8 cellular contexts compared by ENCODE assay signal in the genomic region with DNA sequence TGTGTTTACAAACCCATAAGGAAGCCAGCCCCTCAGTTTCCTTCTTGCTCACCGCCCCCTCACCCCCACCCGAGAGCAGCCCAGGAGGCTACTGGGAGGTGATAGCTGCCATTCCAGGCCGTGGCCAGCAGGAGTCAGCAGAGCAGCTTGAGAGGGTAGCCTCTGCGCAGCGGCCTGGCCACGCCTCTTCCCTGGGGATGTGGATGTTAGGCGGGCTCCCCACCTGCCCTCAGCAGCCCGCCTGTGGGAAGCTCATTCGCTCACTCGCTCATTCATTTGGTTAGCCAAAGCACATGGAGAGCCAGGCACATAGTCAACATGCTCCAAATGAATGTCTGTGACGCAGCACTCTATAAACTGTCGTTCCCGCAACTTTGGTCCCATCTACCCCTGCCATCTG. TPM values are rescaled to one million over a fixed set of nuclear protein-coding genes. Genes with fewer than 3 reads are reported as not detected.
DNase-seq lines count a peak whose midpoint lies in the region; ATAC-seq and TF ChIP-seq lines count a peak whose summit lies in the region.

No MANE protein-coding gene starts in this region.

- H3K4me1 ChIP-seq in psoas muscle, result peaks cover 2% of the 10 kb centered on the region

- H3K36me3 Mint-ChIP-seq in activated naive CD8-positive, alpha-beta T cell treated with anti-CD3 and anti-CD28 coated beads, Interleukin-2, amount 10 ng/mL, durations not matched to agents 7 days and 5 days, result peaks cover 15% of the 10 kb centered on the region

- no peak overlapping the region for H3K4me3 Mint-ChIP-seq in activated naive CD8-positive, alpha-beta T cell treated with anti-CD3 and anti-CD28 coated beads, Interleukin-2, amount 10 ng/mL, durations not matched to agents 7 days and 5 days

- no peak for DNase-seq in AG09319 (ENCODE audit: extremely low read depth, low read depth)
- DNase-seq in GM19240 (ENCODE audit: insufficient read length, low spot score), result peak; percentile 73
- peak; percentile 79 for DNase-seq in NB4 (ENCODE audit: low read depth)
- DNase-seq in SW480 (ENCODE audit: low spot score), result peak; percentile 75
- DNase-seq in activated naive CD8-positive, alpha-beta T cell treated with anti-CD3 and anti-CD28 coated beads, Interleukin-2, amount 10 ng/mL, durations not matched to agents 7 days and 5 days, result peak; percentile 82
- peak; percentile 93 for DNase-seq in cardiac septum (ENCODE audit: low spot score)
- DNase-seq in psoas muscle, result peak; percentile 85 to 91

- POLR2A ChIA-PET in activated naive CD8-positive, alpha-beta T cell treated with anti-CD3 and anti-CD28 coated beads, Interleukin-2, amount 10 ng/mL, durations not matched to agents 7 days and 5 days (lab: Charles Lee), result interaction anchor here (0.5 to 2.5 kb wide), 7 partner anchors 27 to 168 kb away, joined by 3 to 11 read pairs (median 4); partner anchors contain the start of genes EEIG1, NAIF1, SLC25A25 and ST6GALNAC4

- no peaks in the 10 kb centered on the region for H3K27me3 Mint-ChIP-seq in activated naive CD8-positive, alpha-beta T cell treated with anti-CD3 and anti-CD28 coated beads, Interleukin-2, amount 10 ng/mL, durations not matched to agents 7 days and 5 days

- H3K4me3 ChIP-seq in NB4 (ENCODE audit: low read depth, low read length), result no peak overlapping the region
- H3K4me3 ChIP-seq in psoas muscle, result no peak overlapping the region

- no peak overlapping the region for H3K27ac ChIP-seq in psoas muscle

- intact Hi-C loops in cardiac septum (cut with DNase I), result loop anchor here (1.0 kb wide), 2 partner anchors 92 to 174 kb away; no protein-coding TSS in a partner anchor
- intact Hi-C loops in psoas muscle (cut with DNase I), result loop anchor here (1.0 to 10.0 kb wide), 4 partner anchors 91 to 174 kb away; no protein-coding TSS in a partner anchor

- TF ChIP-seq CTCF in AG09319 (IDR thresholded peaks at IDR 0.05; ENCODE audit: low read depth, low read length) (peak; percentile 95), NB4 (IDR thresholded peaks at IDR 0.05; ENCODE audit: low read depth, low read length) (peak; percentile 84), psoas muscle (IDR thresholded peaks at IDR 0.05) (peak; percentile 75)

- H3K27ac Mint-ChIP-seq in activated naive CD8-positive, alpha-beta T cell treated with anti-CD3 and anti-CD28 coated beads, Interleukin-2, amount 10 ng/mL, durations not matched to agents 7 days and 5 days, result peak overlapping the region; percentile 52

- ATAC-seq in activated naive CD8-positive, alpha-beta T cell treated with anti-CD3 and anti-CD28 coated beads, Interleukin-2, amount 10 ng/mL, durations not matched to agents 7 days and 5 days (ENCODE audit: low read depth), result peak; percentile 68
- ATAC-seq in psoas muscle (peak; percentile 75 to 85 (median 78)), GM19455 (IDR thresholded peaks at IDR 0.05; ENCODE audit: unreplicated experiment) (no peak)

- no peaks in the 10 kb centered on the region for H3K9me3 ChIP-seq in psoas muscle

- 51 to 65% (median 55%) methylated on average over 12 to 13 of the region's 13 CpGs for WGBS in psoas muscle, 3 donors

- peaks cover 13% of the 10 kb centered on the region for H3K4me1 Mint-ChIP-seq in activated naive CD8-positive, alpha-beta T cell treated with anti-CD3 and anti-CD28 coated beads, Interleukin-2, amount 10 ng/mL, durations not matched to agents 7 days and 5 days

- no peaks in the 10 kb centered on the region for H3K27me3 ChIP-seq in psoas muscle (ENCODE audit: insufficient read depth in 3 of 3, low read length in 2 of 3)

- H3K36me3 ChIP-seq in psoas muscle (ENCODE audit: insufficient read depth in 1 of 2, low read depth in 1 of 2), result peaks cover 0 to 24% of the 10 kb centered on the region in 2 donors

- TF ChIP-seq POLR2A in NB4 (IDR thresholded peaks at IDR 0.05; ENCODE audit: extremely low read depth, insufficient read length), result no peak

- no peaks in the 10 kb centered on the region for H3K9me3 Mint-ChIP-seq in activated naive CD8-positive, alpha-beta T cell treated with anti-CD3 and anti-CD28 coated beads, Interleukin-2, amount 10 ng/mL, durations not matched to agents 7 days and 5 days

RNA-seq across cellular contexts. Expression of gene DPM2, which starts 6.1 kb away (rescaled TPM):
- total RNA-seq in activated naive CD8-positive, alpha-beta T cell treated with anti-CD3 and anti-CD28 coated beads, Interleukin-2, amount 10 ng/mL, durations not matched to agents 7 days and 5 days, result 10 to 100 TPM; 49.2 to 54.2 TPM
- total RNA-seq in cardiac septum (14.9 TPM), psoas muscle (10 to 100 TPM in 3 of 4 donors, 1 to 10 TPM in 1; 9.7 to 17.4 (median 12.2) TPM)
- 10 to 100 TPM; 16.6 to 39.6 (median 37.1) TPM for polyA plus RNA-seq in psoas muscle

RNA-seq across cellular contexts. Expression of gene PIP5KL1, which starts 13.2 kb away (rescaled TPM):
- 1 to 10 TPM; 1.5 to 1.9 TPM for total RNA-seq in activated naive CD8-positive, alpha-beta T cell treated with anti-CD3 and anti-CD28 coated beads, Interleukin-2, amount 10 ng/mL, durations not matched to agents 7 days and 5 days
- 0.57 TPM for total RNA-seq in cardiac septum
- under 1 TPM in 2 of 4 donors, not detected in 2; 0.40 to 0.44 TPM for total RNA-seq in psoas muscle
- polyA plus RNA-seq in psoas muscle, result under 1 TPM in 2 of 3 donors, not detected in 1; 0.05 to 0.12 TPM

RNA-seq across cellular contexts. Expression of gene ST6GALNAC4, which starts 26.9 kb away (rescaled TPM):
- 10 to 100 TPM; 51.1 to 59.5 TPM for total RNA-seq in activated naive CD8-positive, alpha-beta T cell treated with anti-CD3 and anti-CD28 coated beads, Interleukin-2, amount 10 ng/mL, durations not matched to agents 7 days and 5 days
- total RNA-seq in cardiac septum (48.1 TPM), psoas muscle (10 to 100 TPM in 3 of 4 donors, 1 to 10 TPM in 1; 8.9 to 52.6 (median 27.3) TPM)
- polyA plus RNA-seq in psoas muscle, result 10 to 100 TPM; 14.0 to 31.4 (median 14.8) TPM

RNA-seq across cellular contexts. Expression of gene EEIG1, which starts 37.0 kb away (rescaled TPM):
- total RNA-seq in activated naive CD8-positive, alpha-beta T cell treated with anti-CD3 and anti-CD28 coated beads, Interleukin-2, amount 10 ng/mL, durations not matched to agents 7 days and 5 days, result 100 to 1,000 TPM; 329 to 366 TPM
- total RNA-seq in cardiac septum (24.1 TPM), psoas muscle (10 to 100 TPM in 1 of 4 donors, 1 to 10 TPM in 3; 3.6 to 11.4 (median 8.3) TPM)
- polyA plus RNA-seq in psoas muscle, result 1 to 10 TPM; 3.6 to 6.1 (median 5.1) TPM

RNA-seq across cellular contexts. Expression of gene ST6GALNAC6, which starts 44.3 kb away (rescaled TPM):
- 100 to 1,000 TPM; 105 to 112 TPM for total RNA-seq in activated naive CD8-positive, alpha-beta T cell treated with anti-CD3 and anti-CD28 coated beads, Interleukin-2, amount 10 ng/mL, durations not matched to agents 7 days and 5 days
- total RNA-seq in cardiac septum, result 49.4 TPM
- 10 to 100 TPM; 20.3 to 26.1 (median 24.4) TPM for total RNA-seq in psoas muscle
- polyA plus RNA-seq in psoas muscle, result 10 to 100 TPM; 18.5 to 35.5 (median 31.0) TPM
